Comparison of ENCODE assay signal across 8 cellular contexts in the genomic region with DNA sequence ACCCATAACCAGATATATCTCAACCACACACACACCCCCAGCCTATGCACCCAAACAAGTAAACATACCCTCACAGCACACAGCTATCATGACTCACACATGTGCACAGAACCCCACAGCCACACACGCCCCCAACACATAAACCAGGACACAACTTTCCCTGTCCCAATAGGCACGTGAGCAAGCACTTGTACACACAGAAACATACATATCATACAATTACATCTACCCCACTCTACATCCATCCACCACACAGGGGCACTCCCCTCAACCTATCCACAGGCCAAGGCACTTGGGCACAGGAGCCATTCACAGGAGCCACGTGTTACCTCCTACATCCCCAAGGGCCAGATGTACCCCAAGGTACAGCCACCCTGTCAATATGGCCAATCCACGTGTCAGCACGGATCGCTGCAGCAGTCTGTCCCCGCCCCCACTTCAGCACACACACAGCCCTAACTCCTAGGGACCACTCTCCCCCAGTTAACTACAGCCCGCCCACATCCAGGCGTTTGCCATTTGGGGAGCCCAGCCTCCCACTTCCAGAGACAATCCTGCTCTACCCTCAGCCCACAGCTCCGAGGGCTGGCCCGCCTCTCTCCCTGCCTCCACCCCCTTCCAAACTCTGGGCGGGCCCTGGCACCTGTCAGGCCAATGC.
A peak's percentile ranks its signal among the peaks of the same experiment; 100 is the strongest.
DNase-seq lines count a peak whose midpoint lies in the region; ATAC-seq and TF ChIP-seq lines count a peak whose summit lies in the region.

No MANE protein-coding gene starts in this region.

- no peak for TF ChIP-seq CTCF in breast epithelium (IDR thresholded peaks at IDR 0.05)
- TF ChIP-seq CTCF in MCF 10A (IDR thresholded peaks at IDR 0.05; ENCODE audit: unreplicated experiment) = no peak
- TF ChIP-seq CTCF in transverse colon (IDR thresholded peaks at IDR 0.05) = no peak

- ATAC-seq in HG03045 (IDR thresholded peaks at IDR 0.05; ENCODE audit: unreplicated experiment) = peak; percentile 16
- no peak for ATAC-seq in activated naive CD8-positive, alpha-beta T cell treated with anti-CD3 and anti-CD28 coated beads, Interleukin-2, amount 10 ng/mL, durations not matched to agents 7 days and 5 days (ENCODE audit: low read depth)
- peak; percentile 44 for ATAC-seq in stimulated activated effector memory CD8-positive, alpha-beta T cell treated with anti-CD3 and anti-CD28 coated beads, Interleukin-12 subunit alpha, Interleukin-12 subunit beta, amount 100 ng/mL, for 72 hours

- H3K4me1 Mint-ChIP-seq in MCF 10A (ENCODE audit: insufficient read depth, unreplicated experiment) = peaks cover 14% of the 10 kb centered on the region
- peaks cover 33% of the 10 kb centered on the region for H3K4me1 Mint-ChIP-seq in activated naive CD8-positive, alpha-beta T cell treated with anti-CD3 and anti-CD28 coated beads, Interleukin-2, amount 10 ng/mL, durations not matched to agents 7 days and 5 days
- peaks cover 34% of the 10 kb centered on the region for H3K4me1 Mint-ChIP-seq in stimulated activated effector memory CD8-positive, alpha-beta T cell treated with anti-CD3 and anti-CD28 coated beads, Interleukin-12 subunit alpha, Interleukin-12 subunit beta, amount 100 ng/mL, for 72 hours

- BruUV-seq in MCF 10A (replicated peaks; lab: Mats Ljungman, UMichigan) = no TSS peak

- H3K4me3 ChIP-seq in breast epithelium = peak overlapping the region in 2 of 3 donors; percentile 50 to 68
- peak overlapping the region in 2 of 4 donors; percentile 33 to 48 for H3K4me3 ChIP-seq in transverse colon

- POLR2A ChIA-PET in MCF 10A (lab: Yijun Ruan, JAX) = interaction anchor here (0.6 kb wide), 1 partner anchor 578 kb away, joined by 3 read pairs; no protein-coding TSS in a partner anchor
- POLR2A ChIA-PET in activated naive CD8-positive, alpha-beta T cell treated with anti-CD3 and anti-CD28 coated beads, Interleukin-2, amount 10 ng/mL, durations not matched to agents 7 days and 5 days (lab: Charles Lee) = no interaction called here

- DNase-seq in breast epithelium (ENCODE audit: low spot score in 2 of 2) = no peak
- no peak for DNase-seq in MCF 10A (ENCODE audit: unreplicated experiment)
- no peak for DNase-seq in activated naive CD8-positive, alpha-beta T cell treated with anti-CD3 and anti-CD28 coated beads, Interleukin-2, amount 10 ng/mL, durations not matched to agents 7 days and 5 days
- no peak for DNase-seq in stimulated activated effector memory CD8-positive, alpha-beta T cell treated with anti-CD3 and anti-CD28 coated beads, Interleukin-12 subunit alpha, Interleukin-12 subunit beta, amount 100 ng/mL, for 72 hours (ENCODE audit: low spot score in 2 of 2)
- DNase-seq in effector CD4-positive, alpha-beta T cell = no peak
- no peak for DNase-seq in iPS-NIHi11 (ENCODE audit: low spot score)
- DNase-seq in transverse colon = no peak

- no peaks in the 10 kb centered on the region for H3K9me3 Mint-ChIP-seq in MCF 10A (ENCODE audit: unreplicated experiment)
- no peaks in the 10 kb centered on the region for H3K9me3 Mint-ChIP-seq in activated naive CD8-positive, alpha-beta T cell treated with anti-CD3 and anti-CD28 coated beads, Interleukin-2, amount 10 ng/mL, durations not matched to agents 7 days and 5 days
- no peaks in the 10 kb centered on the region for H3K9me3 Mint-ChIP-seq in stimulated activated effector memory CD8-positive, alpha-beta T cell treated with anti-CD3 and anti-CD28 coated beads, Interleukin-12 subunit alpha, Interleukin-12 subunit beta, amount 100 ng/mL, for 72 hours

- no peak for TF ChIP-seq EP300 in transverse colon (IDR thresholded peaks at IDR 0.05; ENCODE audit: low read depth)

- H3K4me3 Mint-ChIP-seq in MCF 10A (ENCODE audit: unreplicated experiment) = no peak overlapping the region
- H3K4me3 Mint-ChIP-seq in activated naive CD8-positive, alpha-beta T cell treated with anti-CD3 and anti-CD28 coated beads, Interleukin-2, amount 10 ng/mL, durations not matched to agents 7 days and 5 days = peak overlapping the region; percentile 69
- H3K4me3 Mint-ChIP-seq in stimulated activated effector memory CD8-positive, alpha-beta T cell treated with anti-CD3 and anti-CD28 coated beads, Interleukin-12 subunit alpha, Interleukin-12 subunit beta, amount 100 ng/mL, for 72 hours = peak overlapping the region; percentile 73

- no peaks in the 10 kb centered on the region for H3K4me1 ChIP-seq in breast epithelium
- peaks cover 17 to 45% (median 38%) of the 10 kb centered on the region in 4 donors for H3K4me1 ChIP-seq in transverse colon

- no peaks in the 10 kb centered on the region for H3K27me3 ChIP-seq in breast epithelium
- H3K27me3 ChIP-seq in transverse colon = no peaks in the 10 kb centered on the region

- no peaks in the 10 kb centered on the region for H3K36me3 ChIP-seq in breast epithelium
- no peaks in the 10 kb centered on the region for H3K36me3 ChIP-seq in transverse colon

- peaks cover 12% of the 10 kb centered on the region for H3K36me3 Mint-ChIP-seq in MCF 10A (ENCODE audit: insufficient read depth, unreplicated experiment)
- H3K36me3 Mint-ChIP-seq in activated naive CD8-positive, alpha-beta T cell treated with anti-CD3 and anti-CD28 coated beads, Interleukin-2, amount 10 ng/mL, durations not matched to agents 7 days and 5 days = no peaks in the 10 kb centered on the region
- no peaks in the 10 kb centered on the region for H3K36me3 Mint-ChIP-seq in stimulated activated effector memory CD8-positive, alpha-beta T cell treated with anti-CD3 and anti-CD28 coated beads, Interleukin-12 subunit alpha, Interleukin-12 subunit beta, amount 100 ng/mL, for 72 hours

- H3K9me3 ChIP-seq in breast epithelium (no peaks in the 10 kb centered on the region), transverse colon (no peaks in the 10 kb centered on the region)

- 71% methylated on average over 12 of the region's 12 CpGs; no CpG with 5 or more reads in 1 of the 2 donors for WGBS in transverse colon (ENCODE audit: low coverage in 1 of 2), 2 donors

- H3K27ac Mint-ChIP-seq in MCF 10A (ENCODE audit: low read depth, unreplicated experiment) = no peak overlapping the region
- peak overlapping the region; percentile 3 for H3K27ac Mint-ChIP-seq in activated naive CD8-positive, alpha-beta T cell treated with anti-CD3 and anti-CD28 coated beads, Interleukin-2, amount 10 ng/mL, durations not matched to agents 7 days and 5 days
- H3K27ac Mint-ChIP-seq in stimulated activated effector memory CD8-positive, alpha-beta T cell treated with anti-CD3 and anti-CD28 coated beads, Interleukin-12 subunit alpha, Interleukin-12 subunit beta, amount 100 ng/mL, for 72 hours = no peak overlapping the region

- intact Hi-C loops in breast epithelium (cut with DNase I; ENCODE audit: low total_unique reads) (no loop called here), MCF 10A (cut with micrococcal nuclease) (no loop called here), transverse colon (cut with DNase I; ENCODE audit: low total_unique reads) (no loop called here)

- TF ChIP-seq POLR2A in breast epithelium (IDR thresholded peaks at IDR 0.05) (no peak), transverse colon (IDR thresholded peaks at IDR 0.05) (no peak)

- in situ Hi-C loops in transverse colon (cut with MboI; ENCODE audit: low pct_ligation_motif_present in 1 of 4, low pct_unique_long_range_greater_than_20kb in 1 of 4, low sequenced_read_pairs in 3 of 4) = loop anchor here in 1 of 4 donors (25.0 kb wide), 1 partner anchor 280 kb away; no protein-coding TSS in a partner anchor

- CTCF ChIA-PET in MCF 10A (lab: Yijun Ruan, JAX) = interaction anchor here (0.5 to 0.6 kb wide), 2 partner anchors 22 to 275 kb away, joined by 3 read pairs; no protein-coding TSS in a partner anchor

- H3K27me3 Mint-ChIP-seq in MCF 10A (ENCODE audit: insufficient read depth, unreplicated experiment) = no peaks in the 10 kb centered on the region
- peaks cover 4% of the 10 kb centered on the region for H3K27me3 Mint-ChIP-seq in activated naive CD8-positive, alpha-beta T cell treated with anti-CD3 and anti-CD28 coated beads, Interleukin-2, amount 10 ng/mL, durations not matched to agents 7 days and 5 days

- H3K27ac ChIP-seq in breast epithelium = peak overlapping the region in 1 of 2 donors; percentile 25
- H3K27ac ChIP-seq in transverse colon = peak overlapping the region in 2 of 4 donors; percentile 36 to 62
